1 cellular context compared by ENCODE assay signal in the genomic region with DNA sequence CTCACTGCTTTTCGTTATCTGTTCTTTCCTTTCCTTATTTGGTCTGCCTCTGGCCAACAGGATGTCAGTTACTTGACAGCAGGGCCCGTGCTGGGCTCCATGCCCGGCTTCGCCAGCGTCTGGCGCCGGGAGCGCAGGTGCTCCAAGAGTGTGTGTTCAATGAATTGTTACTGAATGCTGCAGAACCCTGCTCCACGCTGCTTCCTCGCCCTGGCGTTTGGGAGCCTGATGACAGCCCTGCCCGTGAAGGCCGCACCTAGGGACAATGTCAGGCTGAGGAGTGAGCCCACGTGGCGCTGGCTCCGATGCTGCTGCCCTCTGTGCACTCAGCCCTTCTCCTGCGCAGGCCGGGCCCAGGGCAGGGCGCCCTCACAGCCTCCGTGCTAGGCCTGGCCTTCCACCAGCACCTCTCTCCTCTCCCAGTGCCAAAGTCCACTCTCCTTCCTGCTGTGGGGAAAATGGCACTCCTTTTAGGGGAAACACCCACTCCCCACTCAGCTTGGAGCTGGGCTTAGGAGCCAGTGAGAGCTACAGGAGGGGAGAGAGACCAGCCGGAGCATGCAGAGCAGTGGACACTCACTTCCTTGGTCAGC.
A peak's percentile ranks its signal among the peaks of the same experiment; 100 is the strongest.
TF ChIP-seq lines count a peak whose summit lies in the region.

No MANE protein-coding gene starts in this region.

TF ChIP-seq in HepG2, 621 proteins besides CTCF, POLR2A, EP300 and RAD21 (continued from another document and continues in another):
- TF ChIP-seq ZNF513 (CRISPR knock-in tag; conservative IDR thresholded peaks at IDR 0.05) (no peak), HOXD1 (CRISPR knock-in tag; IDR thresholded peaks at IDR 0.05) (no peak), NR1H2 (CRISPR knock-in tag; IDR thresholded peaks at IDR 0.05; ENCODE audit: borderline replicate concordance, low read depth) (no peak), EHMT2 (IDR thresholded peaks at IDR 0.05; ENCODE audit: borderline replicate concordance, low read depth, low read length) (no peak), YY1 (IDR thresholded peaks at IDR 0.05; ENCODE audit: insufficient read depth, insufficient replicate concordance, low read depth, low read length) (no peak), RXRA (CRISPR knock-in tag; IDR thresholded peaks at IDR 0.05) (peak; percentile 36; the same call in 1 of the 2 replicates), ATF1 (CRISPR knock-in tag; IDR thresholded peaks at IDR 0.05) (no peak), HMGXB3 (CRISPR knock-in tag; IDR thresholded peaks at IDR 0.05; ENCODE audit: borderline replicate concordance) (no peak), TEAD3 (CRISPR knock-in tag; optimal IDR thresholded peaks at IDR 0.05; ENCODE audit: borderline replicate concordance) (peak; percentile 26), PBX3 (CRISPR knock-in tag; IDR thresholded peaks at IDR 0.05; ENCODE audit: borderline replicate concordance) (no peak), ZNF407 (CRISPR knock-in tag; IDR thresholded peaks at IDR 0.05; ENCODE audit: not compliant biosample characterization) (no peak), ZNF318 (CRISPR knock-in tag; IDR thresholded peaks at IDR 0.05) (no peak), ZSCAN21 (CRISPR knock-in tag; IDR thresholded peaks at IDR 0.05; ENCODE audit: borderline replicate concordance) (0 out of 2 replicates have a peak, but pooled peaks have one; percentile 59), MIER2 (CRISPR knock-in tag; IDR thresholded peaks at IDR 0.05) (no peak)
- TF ChIP-seq, protein P1, sequence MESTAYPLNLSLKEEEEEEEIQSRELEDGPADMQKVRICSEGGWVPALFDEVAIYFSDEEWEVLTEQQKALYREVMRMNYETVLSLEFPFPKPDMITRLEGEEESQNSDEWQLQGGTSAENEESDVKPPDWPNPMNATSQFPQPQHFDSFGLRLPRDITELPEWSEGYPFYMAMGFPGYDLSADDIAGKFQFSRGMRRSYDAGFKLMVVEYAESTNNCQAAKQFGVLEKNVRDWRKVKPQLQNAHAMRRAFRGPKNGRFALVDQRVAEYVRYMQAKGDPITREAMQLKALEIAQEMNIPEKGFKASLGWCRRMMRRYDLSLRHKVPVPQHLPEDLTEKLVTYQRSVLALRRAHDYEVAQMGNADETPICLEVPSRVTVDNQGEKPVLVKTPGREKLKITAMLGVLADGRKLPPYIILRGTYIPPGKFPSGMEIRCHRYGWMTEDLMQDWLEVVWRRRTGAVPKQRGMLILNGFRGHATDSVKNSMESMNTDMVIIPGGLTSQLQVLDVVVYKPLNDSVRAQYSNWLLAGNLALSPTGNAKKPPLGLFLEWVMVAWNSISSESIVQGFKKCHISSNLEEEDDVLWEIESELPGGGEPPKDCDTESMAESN (CRISPR knock-in tag; conservative IDR thresholded peaks at IDR 0.05): 0 out of 2 replicates have a peak, but pooled peaks have one; percentile 15
